Comparison of ENCODE assay signal across 8 cellular contexts in the genomic region with DNA sequence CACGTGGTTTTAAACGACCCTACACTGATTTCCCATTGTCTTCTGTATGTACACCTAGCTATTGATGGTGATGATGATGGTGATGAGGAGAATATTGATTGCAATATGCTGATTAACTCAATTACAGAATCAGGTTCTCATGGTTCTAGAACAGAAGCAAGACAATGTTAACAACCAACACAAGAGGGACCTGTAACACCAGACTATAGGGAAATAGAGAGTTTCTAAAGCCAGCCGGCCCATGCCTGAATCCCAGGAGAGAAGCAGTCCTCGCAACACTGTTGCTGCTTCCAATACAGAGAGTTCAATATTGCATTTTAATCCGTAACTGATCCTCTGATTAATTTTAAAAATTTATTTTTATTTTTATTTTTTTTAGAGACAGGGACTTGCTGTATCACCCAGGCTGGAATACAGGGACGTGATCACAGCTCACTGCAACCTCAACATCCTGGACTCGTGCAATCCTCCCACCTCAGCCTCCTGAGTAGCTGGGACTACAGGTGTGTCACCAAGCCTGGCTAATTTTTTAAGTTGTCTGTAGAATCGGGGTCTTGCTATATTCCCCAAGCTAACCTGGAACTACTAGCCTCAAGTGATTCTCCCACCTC. TPM values are rescaled to one million over a fixed set of nuclear protein-coding genes. Genes with fewer than 3 reads are reported as not detected.
A peak's percentile ranks its signal among the peaks of the same experiment; 100 is the strongest.
DNase-seq lines count a peak whose midpoint lies in the region; ATAC-seq, FAIRE-seq and TF ChIP-seq lines count a peak whose summit lies in the region.

No MANE protein-coding gene starts in this region.

- TF ChIP-seq EP300 in transverse colon (IDR thresholded peaks at IDR 0.05; ENCODE audit: low read depth): no peak
- TF ChIP-seq EP300 in stomach (IDR thresholded peaks at IDR 0.05): no peak

- DNase-seq in AG04449 (ENCODE audit: low read depth, low spot score) (no peak), GM12892 (ENCODE audit: insufficient read length) (no peak), NCI-H2171 treated with DMSO at 0.1 percent for 48 hours (lab: John Stamatoyannopoulos, UW) (peak; percentile 60), astrocyte of the cerebellum (ENCODE audit: low read depth) (peak; percentile 61), iPS-NIHi7 (ENCODE audit: extremely low spot score) (peak; percentile 66), transverse colon (no peak), stomach (no peak)

- H3K36me3 ChIP-seq in transverse colon (no peaks in the 10 kb centered on the region), stomach (no peaks in the 10 kb centered on the region)

- TF ChIP-seq CTCF in AG04449 (IDR thresholded peaks at IDR 0.05; ENCODE audit: insufficient read depth, low read length, missing control alignments) (peak; percentile 55), astrocyte of the cerebellum (IDR thresholded peaks at IDR 0.05; ENCODE audit: low read depth, low read length, missing control alignments) (peak; percentile 58), transverse colon (IDR thresholded peaks at IDR 0.05) (peak in 4 of 5 experiments; percentile 27 to 36 (median 32)), stomach (IDR thresholded peaks at IDR 0.05) (peak in 3 of 7 experiments; percentile 10 to 32 (median 31))

- H3K4me3 ChIP-seq in AG04449 (ENCODE audit: low read depth, low read length) (no peak overlapping the region), astrocyte of the cerebellum (ENCODE audit: low read depth, low read length) (no peak overlapping the region), transverse colon (no peak overlapping the region), stomach (no peak overlapping the region)

- no peak for ATAC-seq in HG02610 (IDR thresholded peaks at IDR 0.05; ENCODE audit: unreplicated experiment)

- POLR2A ChIA-PET in AG04449 (lab: Yijun Ruan, JAX): interaction anchor here (1.2 kb wide), 1 partner anchor 14 kb away, joined by 4 read pairs; no protein-coding TSS in a partner anchor

- TF ChIP-seq POLR2A in GM12892 (IDR thresholded peaks at IDR 0.05; ENCODE audit: low read depth, low read length) (no peak), transverse colon (IDR thresholded peaks at IDR 0.05) (no peak), stomach (IDR thresholded peaks at IDR 0.05) (no peak)

- in situ Hi-C loops in astrocyte of the cerebellum (cut with HindIII; ENCODE audit: low sequenced_read_pairs) (no loop called here), transverse colon (cut with MboI; ENCODE audit: low pct_ligation_motif_present in 1 of 4, low pct_unique_long_range_greater_than_20kb in 1 of 4, low sequenced_read_pairs in 3 of 4) (loop anchor here in 3 of 4 donors (5.0 to 25.0 kb wide), 6 partner anchors 121 to 404 kb away; no protein-coding TSS in a partner anchor)

- FAIRE-seq in GM12892 (lab: Jason Lieb, UNC): peak; percentile 91

- 53 to 62% methylated on average over 8 of the region's 8 CpGs for WGBS in transverse colon (ENCODE audit: low coverage in 1 of 2), 2 donors
- 50 to 72% (median 55%) methylated on average over 8 of the region's 8 CpGs for WGBS in stomach, 5 donors

- H3K27ac ChIP-seq in transverse colon: no peak overlapping the region
- no peak overlapping the region for H3K27ac ChIP-seq in stomach

- H3K27me3 ChIP-seq in transverse colon: no peaks in the 10 kb centered on the region
- peaks cover 0 to 17% (median 0%) of the 10 kb centered on the region in 3 donors for H3K27me3 ChIP-seq in stomach

- intact Hi-C loops in transverse colon (cut with DNase I; ENCODE audit: low total_unique reads): loop anchor here (2.0 kb wide), 1 partner anchor 145 kb away; no protein-coding TSS in a partner anchor
- intact Hi-C loops in stomach (cut with DNase I; ENCODE audit: low total_unique reads): loop anchor here (5.0 kb wide), 1 partner anchor 219 kb away; no protein-coding TSS in a partner anchor

- H3K4me1 ChIP-seq in transverse colon: peaks cover 0 to 3% (median 0%) of the 10 kb centered on the region in 4 donors
- H3K4me1 ChIP-seq in stomach: peaks cover 0 to 9% (median 0%) of the 10 kb centered on the region in 4 donors

- CTCF ChIA-PET in AG04449 (lab: Yijun Ruan, JAX): interaction anchor here (0.7 to 20.5 kb wide), 33 partner anchors 9 to 390 kb away, joined by 3 to 645 read pairs (median 5); no protein-coding TSS in a partner anchor

- no peaks in the 10 kb centered on the region for H3K9me3 ChIP-seq in transverse colon
- no peaks in the 10 kb centered on the region for H3K9me3 ChIP-seq in stomach

RNA-seq across cellular contexts. Expression of a gene that starts 22.2 kb away (rescaled TPM):
- polyA plus RNA-seq in GM12892 (2012; ENCODE audit: missing spikeins): 6.4 TPM
- total RNA-seq in transverse colon (100 to 1,000 TPM in 1 of 4 donors, 10 to 100 TPM in 1, 1 to 10 TPM in 2; 2.0 to 101 (median 17.0) TPM), stomach (10 to 100 TPM in 2 of 5 donors, 1 to 10 TPM in 3; 2.9 to 60.5 (median 9.4) TPM)
- 1 to 10 TPM in 2 of 3 donors, under 1 TPM in 1; 0.58 to 2.3 (median 1.8) TPM for polyA plus RNA-seq in stomach

Comparison
In these comparisons a context has a peak if more than half of its experiments do, and no peak if none do; other contexts are left out.
1. DNase-seq: peak in NCI-H2171 treated with DMSO at 0.1 percent for 48 hours (single experiment), astrocyte of the cerebellum (single experiment) and iPS-NIHi7 (single experiment); none in AG04449 (single experiment), GM12892 (single experiment), transverse colon (single experiment) and stomach (single experiment).